In genomic region chr3:156742401-156742800, GRCh38 we compare ENCODE assay signal across 18 cellular contexts.
DNase-seq lines count a peak whose midpoint lies in the region; ATAC-seq and TF ChIP-seq lines count a peak whose summit lies in the region.
"Had no signal": no experiment of that assay in that cellular context is flagged by ENCODE, and none has a peak within 500 bp of the region (broad histone marks: within the 10 kb centered on the region; RNA-seq: fewer than 3 reads in every experiment).

No MANE protein-coding gene starts in this region.

- H3K4me2 ChIP-seq in KMS-11: peak overlapping the region; percentile 46
- H3K4me2 ChIP-seq: A549 had no signal

- H3K4me1 Mint-ChIP-seq in glutamatergic neuron (ENCODE audit: low read depth, unreplicated experiment): no peaks in the 10 kb centered on the region
- H3K4me1 Mint-ChIP-seq in WTC11: peaks cover 3% of the 10 kb centered on the region
- H3K4me1 Mint-ChIP-seq: CD14-positive monocyte had no signal

- no peak overlapping the region for H3K4me3 Mint-ChIP-seq in glutamatergic neuron (ENCODE audit: unreplicated experiment)
- H3K4me3 Mint-ChIP-seq in WTC11: no peak overlapping the region
- H3K4me3 Mint-ChIP-seq: CD14-positive monocyte; CD8-positive, alpha-beta T cell; H9 had no signal

- in situ Hi-C loops in G401 (cut with HindIII; ENCODE audit: low sequenced_read_pairs): no loop called here

- no peaks in the 10 kb centered on the region for H3K79me2 ChIP-seq in KMS-11 (ENCODE audit: insufficient read depth, low read depth)

- DNase-seq in G401 (ENCODE audit: low spot score): peak; percentile 87
- DNase-seq in NCI-H2081 treated with DMSO at 0.1 percent for 48 hours (lab: John Stamatoyannopoulos, UW): peak; percentile 33
- DNase-seq in RPMI8226: peak; percentile 67
- no peak for DNase-seq in glutamatergic neuron
- no peak for DNase-seq in WTC11 (ENCODE audit: low spot score)
- DNase-seq in NCI-H748 treated with DMSO at 0.1 percent for 48 hours (lab: John Stamatoyannopoulos, UW): no peak
- DNase-seq: CD8-positive, alpha-beta T cell; COR-L47; DMS153; DMS79 treated with DMSO at 0.1 percent for 48 hours; EL; GDM1; GOT3; H9 had no signal

- H3K9me3 Mint-ChIP-seq in glutamatergic neuron (ENCODE audit: unreplicated experiment) (peaks cover 3% of the 10 kb centered on the region), WTC11 (peaks cover 17% of the 10 kb centered on the region)

- H2AFZ ChIP-seq in KMS-11 (ENCODE audit: low read depth): no peak overlapping the region

- H3K27ac ChIP-seq in KMS-11: peak overlapping the region; percentile 34; the same call in 1 of the 2 replicates
- H3K27ac ChIP-seq: A549 had no signal

- peaks cover 25% of the 10 kb centered on the region for H3K4me1 ChIP-seq in KMS-11 (ENCODE audit: low read depth, poor library complexity, severe bottlenecking)
- H3K4me1 ChIP-seq: A549 had no signal

- H3K27ac Mint-ChIP-seq in glutamatergic neuron (ENCODE audit: unreplicated experiment): no peak overlapping the region
- no peak overlapping the region for H3K27ac Mint-ChIP-seq in WTC11
- H3K27ac Mint-ChIP-seq: CD14-positive monocyte; CD8-positive, alpha-beta T cell; H9 had no signal

- no peaks in the 10 kb centered on the region for H3K36me3 ChIP-seq in KMS-11 (ENCODE audit: insufficient read depth)

- no peaks in the 10 kb centered on the region for H3K27me3 ChIP-seq in KMS-11 (ENCODE audit: insufficient read depth, low read depth)

- no peaks in the 10 kb centered on the region for H3K36me3 Mint-ChIP-seq in glutamatergic neuron (ENCODE audit: unreplicated experiment)
- H3K36me3 Mint-ChIP-seq in WTC11: peaks cover 8% of the 10 kb centered on the region
- H3K36me3 Mint-ChIP-seq: CD14-positive monocyte; CD8-positive, alpha-beta T cell had no signal

- no peaks in the 10 kb centered on the region for H4K20me1 ChIP-seq in KMS-11 (ENCODE audit: insufficient read depth)

- no peak overlapping the region for H3K4me3 ChIP-seq in KMS-11 (IDR thresholded peaks at IDR 0.05; ENCODE audit: insufficient read depth, low read depth, low read length)
- H3K4me3 ChIP-seq: A549 had no signal

- H3K27me3 Mint-ChIP-seq in glutamatergic neuron (ENCODE audit: unreplicated experiment) (peaks cover 3% of the 10 kb centered on the region), WTC11 (ENCODE audit: low read depth) (no peaks in the 10 kb centered on the region)

- ATAC-seq in WTC11 (no peak), GM19395 (IDR thresholded peaks at IDR 0.05; ENCODE audit: unreplicated experiment) (no peak)
- ATAC-seq: A549; CD8-positive, alpha-beta T cell had no signal

- CTCF ChIA-PET in WTC11 (lab: Charles Lee): no interaction called here

- POLR2A ChIA-PET in WTC11 (lab: Charles Lee): interaction anchor here (0.6 kb wide), 1 partner anchor 75 kb away, joined by 4 read pairs; no protein-coding TSS in a partner anchor

- TF ChIP-seq CTCF in KMS-11 (conservative IDR thresholded peaks at IDR 0.05; ENCODE audit: low read depth, low read length) (no peak), glutamatergic neuron (IDR thresholded peaks at IDR 0.05; ENCODE audit: partially characterized antibody, unreplicated experiment) (no peak), WTC11 (IDR thresholded peaks at IDR 0.05) (no peak)

- H3K9ac ChIP-seq in KMS-11: no peak overlapping the region

TF ChIP-seq in WTC11, 78 proteins besides CTCF, POLR2A, EP300 and RAD21:
- TF ChIP-seq PRDM15 (CRISPR knock-in tag; IDR thresholded peaks at IDR 0.05): no peak
- TF ChIP-seq NFYB (CRISPR knock-in tag; conservative IDR thresholded peaks at IDR 0.05; ENCODE audit: low read depth): no peak
- TF ChIP-seq, protein P1, sequence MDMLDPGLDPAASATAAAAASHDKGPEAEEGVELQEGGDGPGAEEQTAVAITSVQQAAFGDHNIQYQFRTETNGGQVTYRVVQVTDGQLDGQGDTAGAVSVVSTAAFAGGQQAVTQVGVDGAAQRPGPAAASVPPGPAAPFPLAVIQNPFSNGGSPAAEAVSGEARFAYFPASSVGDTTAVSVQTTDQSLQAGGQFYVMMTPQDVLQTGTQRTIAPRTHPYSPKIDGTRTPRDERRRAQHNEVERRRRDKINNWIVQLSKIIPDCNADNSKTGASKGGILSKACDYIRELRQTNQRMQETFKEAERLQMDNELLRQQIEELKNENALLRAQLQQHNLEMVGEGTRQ (CRISPR knock-in tag; IDR thresholded peaks at IDR 0.05): no peak
- TF ChIP-seq ZBTB21 (CRISPR knock-in tag; IDR thresholded peaks at IDR 0.05; ENCODE audit: borderline replicate concordance): no peak
TF ChIP-seq in WTC11: peak in this region for 0.

Comparison
In these comparisons a context has a peak if more than half of its experiments do, and no peak if none do; other contexts are left out.
1. DNase-seq: peak in G401 (single experiment), NCI-H2081 treated with DMSO at 0.1 percent for 48 hours (single experiment) and RPMI8226 (single experiment); none in glutamatergic neuron (single experiment), WTC11 (single experiment) and NCI-H748 treated with DMSO at 0.1 percent for 48 hours (single experiment).